In the genomic region with DNA sequence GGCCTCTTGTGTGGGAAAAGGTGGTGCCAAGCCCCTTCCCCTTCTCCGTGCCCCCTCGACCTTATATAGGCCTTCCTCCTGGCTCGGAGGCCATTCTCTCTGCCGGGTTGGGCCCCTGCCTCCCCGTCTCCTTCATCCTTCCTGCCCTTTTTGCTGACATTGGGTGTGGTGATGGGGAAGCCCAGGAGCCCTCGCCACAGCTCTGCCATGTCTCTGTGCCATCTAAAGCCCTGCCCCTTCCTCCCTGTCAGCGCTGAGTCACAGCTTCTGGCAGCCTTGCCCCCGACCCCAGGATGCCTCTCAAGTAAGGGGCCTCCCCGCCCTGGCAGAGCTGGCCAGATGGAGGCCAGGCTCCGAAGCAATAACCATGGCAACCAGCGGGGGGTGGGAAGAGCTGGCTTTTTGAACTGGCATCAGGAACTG, we compare ENCODE assay signal across 8 cellular contexts. TPM values are rescaled to one million over a fixed set of nuclear protein-coding genes. Genes with fewer than 3 reads are reported as not detected.
DNase-seq lines count a peak whose midpoint lies in the region; ATAC-seq and TF ChIP-seq lines count a peak whose summit lies in the region.

No MANE protein-coding gene starts in this region.

- peak overlapping the region in 7 of 8 donors; percentile 46 to 81 (median 63) for H3K4me3 Mint-ChIP-seq in CD4-positive, alpha-beta memory T cell

- H3K9me3 Mint-ChIP-seq in CD4-positive, alpha-beta memory T cell, result peaks cover 0 to 5% (median 0%) of the 10 kb centered on the region in 8 donors

- POLR2A ChIA-PET in CD4-positive, alpha-beta memory T cell (lab: Charles Lee; ENCODE audit: partially characterized antibody), result interaction anchor here (0.9 to 4.1 kb wide), 9 partner anchors 10 to 185 kb away, joined by 3 to 77 read pairs (median 6); a partner anchor contains a TSS
- POLR2A ChIA-PET in PC-3 (lab: Charles Lee; ENCODE audit: unreplicated experiment), result no interaction called here

- H4K20me1 ChIP-seq in PC-3 (ENCODE audit: low read length) (no peaks in the 10 kb centered on the region), fibroblast of lung (ENCODE audit: control insufficient read depth, extremely low read depth, insufficient read depth, low read length) (no peaks in the 10 kb centered on the region)

- H3K27ac Mint-ChIP-seq in CD4-positive, alpha-beta memory T cell, result peak overlapping the region; percentile 94 to 99 (median 98)

- H3K9ac ChIP-seq in PC-3 (ENCODE audit: low read length), result peak overlapping the region; percentile 64
- H3K9ac ChIP-seq in fibroblast of lung (ENCODE audit: insufficient read depth, low read length), result no peak overlapping the region

- CTCF ChIA-PET in CD4-positive, alpha-beta memory T cell (lab: Charles Lee; ENCODE audit: partially characterized antibody), result interaction anchor here (1.0 to 3.2 kb wide), 4 partner anchors 22 to 249 kb away, joined by 3 to 16 read pairs (median 7); a partner anchor contains a TSS
- CTCF ChIA-PET in PC-3 (lab: Charles Lee), result no interaction called here

- peaks cover 35 to 53% (median 42%) of the 10 kb centered on the region in 4 donors for H3K4me1 Mint-ChIP-seq in CD4-positive, alpha-beta memory T cell

- peaks cover 44% of the 10 kb centered on the region for H3K4me1 ChIP-seq in CD4-positive, alpha-beta memory T cell (ENCODE audit: insufficient read depth, low read length)
- H3K4me1 ChIP-seq in PC-3 (ENCODE audit: insufficient read depth, low read length) (peaks cover 48% of the 10 kb centered on the region), fibroblast of lung (ENCODE audit: control insufficient read depth, extremely low read depth, insufficient read depth, low read length) (peaks cover 49% of the 10 kb centered on the region), upper lobe of right lung (peaks cover 27% of the 10 kb centered on the region)

- no peaks in the 10 kb centered on the region for H3F3A ChIP-seq in PC-3 (ENCODE audit: low read length, unreplicated experiment)

- DNase-seq in CD4-positive, alpha-beta memory T cell, result peak; percentile 72 to 98 (median 79)
- peak; percentile 85 for DNase-seq in PC-3
- peak; percentile 77 for DNase-seq in activated T-cell treated with anti-CD3 and anti-CD28 coated beads, Interleukin-2, amount 50 U/mL, for 1 hour
- DNase-seq in fibroblast of lung (ENCODE audit: low read depth in 2 of 2), result peak; percentile 65 to 82
- DNase-seq in posterior cingulate gyrus, result peak in 7 of 10 donors; percentile 35 to 92 (median 65)
- DNase-seq in upper lobe of right lung, result no peak

- H2AFZ ChIP-seq in PC-3 (ENCODE audit: low read length), result no peak overlapping the region
- H2AFZ ChIP-seq in fibroblast of lung (ENCODE audit: low read length), result no peak overlapping the region

- H3K27me3 ChIP-seq in CD4-positive, alpha-beta memory T cell (ENCODE audit: insufficient read depth, low read length), result no peaks in the 10 kb centered on the region
- H3K27me3 ChIP-seq in PC-3 (ENCODE audit: low read length), result no peaks in the 10 kb centered on the region
- no peaks in the 10 kb centered on the region for H3K27me3 ChIP-seq in fibroblast of lung (ENCODE audit: control insufficient read depth, insufficient read depth, low read length)
- no peaks in the 10 kb centered on the region for H3K27me3 ChIP-seq in upper lobe of right lung

- peak; percentile 53 for ATAC-seq in GM21825 (IDR thresholded peaks at IDR 0.05; ENCODE audit: unreplicated experiment)
- ATAC-seq in PC-3, result peak; percentile 60
- peak; percentile 62 for ATAC-seq in upper lobe of right lung
- ATAC-seq in HG03460 (IDR thresholded peaks at IDR 0.05; ENCODE audit: unreplicated experiment), result no peak

- TF ChIP-seq CTCF in PC-3 (conservative IDR thresholded peaks at IDR 0.05; ENCODE audit: low read depth, low read length), result no peak
- TF ChIP-seq CTCF in fibroblast of lung (conservative IDR thresholded peaks at IDR 0.05 in 1 of 2, IDR thresholded peaks at IDR 0.05 in 1 of 2; ENCODE audit: low read depth in 1 of 2, low read length in 2 of 2), result no peak
- no peak for TF ChIP-seq CTCF in upper lobe of right lung (IDR thresholded peaks at IDR 0.05)

- no TSS peak for BruUV-seq in PC-3 (replicated peaks; lab: Mats Ljungman, UMichigan)

- H3K4me3 ChIP-seq in CD4-positive, alpha-beta memory T cell (ENCODE audit: low read length in 2 of 2), result peak overlapping the region in 1 of 2 donors; percentile 14
- H3K4me3 ChIP-seq in PC-3 (ENCODE audit: low read length), result no peak overlapping the region
- no peak overlapping the region for H3K4me3 ChIP-seq in fibroblast of lung (replicated peaks in 1 of 4; ENCODE audit: control extremely low read depth in 1 of 4, insufficient read depth in 1 of 4, low read depth in 3 of 4, low read length in 4 of 4)
- no peak overlapping the region for H3K4me3 ChIP-seq in upper lobe of right lung

- peaks cover 35 to 63% of the 10 kb centered on the region in 2 donors for H3K36me3 Mint-ChIP-seq in CD4-positive, alpha-beta memory T cell

- intact Hi-C loops in CD4-positive, alpha-beta memory T cell (cut with micrococcal nuclease), result no loop called here
- intact Hi-C loops in PC-3 (cut with micrococcal nuclease), result no loop called here
- intact Hi-C loops in posterior cingulate gyrus (cut with DNase I), result no loop called here
- intact Hi-C loops in upper lobe of right lung (cut with DNase I), result no loop called here

- H3K27me3 Mint-ChIP-seq in CD4-positive, alpha-beta memory T cell, result no peaks in the 10 kb centered on the region

- H3K9me2 ChIP-seq in PC-3 (replicated peaks; ENCODE audit: low read length), result no peaks in the 10 kb centered on the region

- peaks cover 47% of the 10 kb centered on the region for H3K36me3 ChIP-seq in CD4-positive, alpha-beta memory T cell (ENCODE audit: insufficient read depth, low read length)
- H3K36me3 ChIP-seq in PC-3 (ENCODE audit: low read depth, low read length) (peaks cover 16% of the 10 kb centered on the region; the same call in 1 of the 2 replicates), fibroblast of lung (ENCODE audit: control insufficient read depth, insufficient read depth, low read length) (peaks cover 7% of the 10 kb centered on the region), upper lobe of right lung (peaks cover 46% of the 10 kb centered on the region)

- H3K79me2 ChIP-seq in PC-3 (ENCODE audit: low read length) (peaks cover 18% of the 10 kb centered on the region), fibroblast of lung (ENCODE audit: control insufficient read depth, insufficient read depth, low read length) (peaks cover 11% of the 10 kb centered on the region)

- H3K27ac ChIP-seq in CD4-positive, alpha-beta memory T cell (ENCODE audit: low read depth, low read length), result peak overlapping the region; percentile 95
- peak overlapping the region; percentile 85 for H3K27ac ChIP-seq in PC-3 (ENCODE audit: low read length)
- H3K27ac ChIP-seq in fibroblast of lung (ENCODE audit: insufficient read depth, low read length), result peak overlapping the region; percentile 68
- no peak overlapping the region for H3K27ac ChIP-seq in upper lobe of right lung

- H3K4me2 ChIP-seq in PC-3 (ENCODE audit: low read length), result peak overlapping the region; percentile 27
- no peak overlapping the region for H3K4me2 ChIP-seq in fibroblast of lung (ENCODE audit: extremely low read depth, insufficient read depth, low read length)

- H3K9me3 ChIP-seq in CD4-positive, alpha-beta memory T cell (ENCODE audit: control insufficient read depth in 1 of 2, low read length in 2 of 2), result no peaks in the 10 kb centered on the region
- H3K9me3 ChIP-seq in PC-3 (ENCODE audit: low read length) (no peaks in the 10 kb centered on the region), fibroblast of lung (ENCODE audit: control insufficient read depth, insufficient read depth, low read depth, low read length) (no peaks in the 10 kb centered on the region), upper lobe of right lung (no peaks in the 10 kb centered on the region)

RNA-seq across cellular contexts. Expression of a gene that starts 30.4 kb away (rescaled TPM):
- 100 to 1,000 TPM; 265 to 276 TPM for total RNA-seq in CD4-positive, alpha-beta memory T cell
- 10 to 100 TPM in 1 of 2 donors, 1 to 10 TPM in 1; 9.1 to 42.6 TPM for polyA plus RNA-seq in CD4-positive, alpha-beta memory T cell
- total RNA-seq in PC-3 (2014; rRNA removed) (33.2 and 42.3 TPM in 2 replicates), fibroblast of lung (23.6 and 45.9 TPM in 2 replicates), upper lobe of right lung (86.7 TPM)
- polyA plus RNA-seq in fibroblast of lung, result 10.0 and 20.2 TPM in 2 replicates
- polyA plus RNA-seq in fibroblast of lung (2012), result 11.7 and 22.0 TPM in 2 replicates
- 24.2 and 55.5 TPM in 2 replicates for polyA minus RNA-seq in fibroblast of lung (ENCODE audit: low replicate concordance)
